In genomic region chr1:29972664-29973063, GRCh38 we compare ENCODE assay signal across 2 cellular contexts.
TF ChIP-seq lines count a peak whose summit lies in the region.

No MANE protein-coding gene starts in this region.

TF ChIP-seq in GM23338, 12 proteins besides CTCF, POLR2A, EP300 and RAD21:
- no peak for TF ChIP-seq ETS1 (IDR thresholded peaks at IDR 0.05)
- TF ChIP-seq EZH2 (IDR thresholded peaks at IDR 0.05; ENCODE audit: low read depth, unreplicated experiment), result no peak
- no peak for TF ChIP-seq ZNF462 (CRISPR knock-in tag; IDR thresholded peaks at IDR 0.05)
- TF ChIP-seq STAT1 (IDR thresholded peaks at IDR 0.05; ENCODE audit: unreplicated experiment), result no peak
- TF ChIP-seq JUNB (IDR thresholded peaks at IDR 0.05; ENCODE audit: unreplicated experiment), result no peak
- no peak for TF ChIP-seq REST (IDR thresholded peaks at IDR 0.05; ENCODE audit: unreplicated experiment)
- no peak for TF ChIP-seq NANOG (IDR thresholded peaks at IDR 0.05; ENCODE audit: borderline replicate concordance)
- TF ChIP-seq CREB1 (CRISPR knock-in tag; IDR thresholded peaks at IDR 0.05; ENCODE audit: low read depth), result no peak
- TF ChIP-seq ZNF114 (CRISPR knock-in tag; IDR thresholded peaks at IDR 0.05), result no peak

TF ChIP-seq in H1, 55 proteins besides CTCF, POLR2A, EP300 and RAD21:
- TF ChIP-seq EZH2 (IDR thresholded peaks at IDR 0.05; ENCODE audit: low read depth, low read length, severe bottlenecking), result no peak
- no peak for TF ChIP-seq SP2 (IDR thresholded peaks at IDR 0.05; ENCODE audit: low read length)
- TF ChIP-seq TBP (IDR thresholded peaks at IDR 0.05; ENCODE audit: low read depth, low read length), result no peak
- TF ChIP-seq CHD1 (IDR thresholded peaks at IDR 0.05; ENCODE audit: low read depth, low read length), result no peak
- no peak for TF ChIP-seq CBX8 (IDR thresholded peaks at IDR 0.05; ENCODE audit: borderline replicate concordance, low read depth, low read length)
